8 cellular contexts compared by ENCODE assay signal in genomic region chr17:18039535-18040286, GRCh38. TPM values are rescaled to one million over a fixed set of nuclear protein-coding genes. Genes with fewer than 3 reads are reported as not detected.
DNase-seq lines count a peak whose midpoint lies in the region; ATAC-seq and TF ChIP-seq lines count a peak whose summit lies in the region.

No MANE protein-coding gene starts in this region.

- peak overlapping the region; percentile 81 for H3K4me3 ChIP-seq in BE2C (ENCODE audit: low read depth, low read length)
- H3K4me3 ChIP-seq in naive thymus-derived CD4-positive, alpha-beta T cell (ENCODE audit: low read length) = peak overlapping the region; percentile 79

- H3K27me3 Mint-ChIP-seq in naive thymus-derived CD4-positive, alpha-beta T cell = no peaks in the 10 kb centered on the region

- H3K27ac Mint-ChIP-seq in naive thymus-derived CD4-positive, alpha-beta T cell = peak overlapping the region; percentile 84 to 99 (median 95)

- H3K9me3 ChIP-seq in BE2C = no peaks in the 10 kb centered on the region
- H3K9me3 ChIP-seq in naive thymus-derived CD4-positive, alpha-beta T cell (ENCODE audit: control insufficient read depth in 2 of 3, low read length in 3 of 3) = no peaks in the 10 kb centered on the region

- H3K27me3 ChIP-seq in BE2C = no peaks in the 10 kb centered on the region
- H3K27me3 ChIP-seq in naive thymus-derived CD4-positive, alpha-beta T cell (ENCODE audit: control insufficient read depth in 2 of 2, insufficient read depth in 2 of 2, low read length in 2 of 2) = no peaks in the 10 kb centered on the region

- CTCF ChIA-PET in naive thymus-derived CD4-positive, alpha-beta T cell (lab: Charles Lee) = no interaction called here

- H3K9me3 Mint-ChIP-seq in naive thymus-derived CD4-positive, alpha-beta T cell = peaks cover 0 to 2% (median 0%) of the 10 kb centered on the region in 11 donors

- H3K4me3 Mint-ChIP-seq in naive thymus-derived CD4-positive, alpha-beta T cell = peak overlapping the region; percentile 88 to 100 (median 98)

- ATAC-seq in GM18867 (IDR thresholded peaks at IDR 0.05; ENCODE audit: unreplicated experiment) (peak; percentile 33), HG03066 (IDR thresholded peaks at IDR 0.05; ENCODE audit: low read depth, unreplicated experiment) (peak; percentile 20)
- ATAC-seq in naive thymus-derived CD4-positive, alpha-beta T cell = peak; percentile 49

- TF ChIP-seq CTCF in BE2C (IDR thresholded peaks at IDR 0.05; ENCODE audit: low read depth, low read length) = no peak

- H3K27ac ChIP-seq in epithelial cell of prostate = peak overlapping the region; percentile 59
- peak overlapping the region; percentile 88 for H3K27ac ChIP-seq in naive thymus-derived CD4-positive, alpha-beta T cell (ENCODE audit: low read depth, low read length)

- H3K4me1 Mint-ChIP-seq in naive thymus-derived CD4-positive, alpha-beta T cell = peaks cover 42 to 70% (median 53%) of the 10 kb centered on the region in 7 donors

- H3K36me3 Mint-ChIP-seq in naive thymus-derived CD4-positive, alpha-beta T cell = peaks cover 0 to 6% (median 4%) of the 10 kb centered on the region in 5 donors

- POLR2A ChIA-PET in naive thymus-derived CD4-positive, alpha-beta T cell (lab: Charles Lee) = interaction anchor here (0.5 kb wide), 1 partner anchor 287 kb away, joined by 3 read pairs; no protein-coding TSS in a partner anchor

- no peaks in the 10 kb centered on the region for H3K4me1 ChIP-seq in BE2C
- peaks cover 23 to 30% of the 10 kb centered on the region in 2 donors for H3K4me1 ChIP-seq in naive thymus-derived CD4-positive, alpha-beta T cell (ENCODE audit: control insufficient read depth in 2 of 2, insufficient read depth in 2 of 2, low read length in 2 of 2)

- no peaks in the 10 kb centered on the region for H3K36me3 ChIP-seq in BE2C
- peaks cover 0 to under 1% (median 0%) of the 10 kb centered on the region in 3 experiments for H3K36me3 ChIP-seq in naive thymus-derived CD4-positive, alpha-beta T cell (ENCODE audit: control insufficient read depth in 2 of 3, insufficient read depth in 3 of 3, low read length in 3 of 3)

- DNase-seq in BE2C (no peak), SW480 (ENCODE audit: low spot score) (peak; percentile 61), epithelial cell of prostate (ENCODE audit: low read depth, low spot score) (no peak), amniotic stem cell (lab: John Stamatoyannopoulos, UW) (no peak), NCI-H2107 treated with DMSO at 0.1 percent for 48 hours (lab: John Stamatoyannopoulos, UW; ENCODE audit: unreplicated experiment) (no peak)
- no peak for DNase-seq in naive thymus-derived CD4-positive, alpha-beta T cell

- intact Hi-C loops in naive thymus-derived CD4-positive, alpha-beta T cell (cut with micrococcal nuclease) = loop anchor here (1.0 to 5.0 kb wide), 18 partner anchors 47 to 1338 kb away; partner anchors contain the start of genes ALKBH5 (in 2 of the 2), DRC3 (in 2 of the 2), DRG2 (in 2 of the 2) and PEMT (in 2 of the 2)

RNA-seq across cellular contexts. Expression of gene GID4, which starts 0.5 kb away (rescaled TPM):
- polyA plus RNA-seq in BE2C (2012; ENCODE audit: insufficient read depth, insufficient read length, low read depth) = 2.6 TPM
- 10 to 100 TPM in 2 of 5 experiments, 1 to 10 TPM in 3; 6.0 to 11.4 (median 10.0) TPM for total RNA-seq in naive thymus-derived CD4-positive, alpha-beta T cell
- 1 to 10 TPM; 5.9 to 7.0 TPM for polyA plus RNA-seq in naive thymus-derived CD4-positive, alpha-beta T cell

RNA-seq across cellular contexts. Expression of gene ATPAF2, which starts 0.7 kb away (rescaled TPM):
- polyA plus RNA-seq in BE2C (2012; ENCODE audit: insufficient read depth, insufficient read length, low read depth) = 19.6 TPM
- 10 to 100 TPM; 26.3 to 36.7 (median 32.5) TPM for total RNA-seq in naive thymus-derived CD4-positive, alpha-beta T cell
- 10 to 100 TPM; 16.3 TPM for polyA plus RNA-seq in naive thymus-derived CD4-positive, alpha-beta T cell

RNA-seq across cellular contexts. Expression of gene DRG2, which starts 48.0 kb away (rescaled TPM):
- polyA plus RNA-seq in BE2C (2012; ENCODE audit: insufficient read depth, insufficient read length, low read depth) = 18.1 TPM
- 10 to 100 TPM; 39.6 to 54.7 (median 48.8) TPM for total RNA-seq in naive thymus-derived CD4-positive, alpha-beta T cell
- polyA plus RNA-seq in naive thymus-derived CD4-positive, alpha-beta T cell = 10 to 100 TPM; 37.7 to 46.0 TPM
